Comparison of ENCODE assay signal across 20 cellular contexts in genomic region chr6:17900011-17900410, GRCh38.
"Had no signal": no experiment of that assay in that cellular context is flagged by ENCODE, and none has a peak within 500 bp of the region (broad histone marks: within the 10 kb centered on the region; RNA-seq: fewer than 3 reads in every experiment).

No MANE protein-coding gene starts in this region.

- H3K27me3 ChIP-seq: MG63, SJCRH30 had no signal

- H3K4me1 ChIP-seq: SJCRH30 had no signal

- H3K4me3 ChIP-seq: MG63, SJCRH30 had no signal

- ATAC-seq: Panc1, PC-3, SK-N-SH treated with all-trans-retinoic acid at 6 μM for 48 hours had no signal

- H3K27ac ChIP-seq: RWPE1, SJCRH30 had no signal

- DNase-seq: KBM-7, MG63, NCI-H1092, NCI-H1436, NCI-H187, NCI-H2029, NCI-H2081 treated with DMSO at 0.1 percent for 48 hours, NCI-H2171, NCI-H226, NCI-H446, NCI-H510A, NCI-H524 treated with DMSO at 0.1 percent for 48 hours, NCI-H69, NCI-H774, PC-3, SHP77 treated with DMSO at 0.1 percent for 48 hours, SJCRH30 had no signal
